8 cellular contexts compared by ENCODE assay signal in genomic region chr1:225437710-225438437, GRCh38. TPM values are rescaled to one million over a fixed set of nuclear protein-coding genes. Genes with fewer than 3 reads are reported as not detected.
A peak's percentile ranks its signal among the peaks of the same experiment; 100 is the strongest.
DNase-seq lines count a peak whose midpoint lies in the region; ATAC-seq, FAIRE-seq and TF ChIP-seq lines count a peak whose summit lies in the region.

No MANE protein-coding gene starts in this region.

- no peaks in the 10 kb centered on the region for H3K9me2 ChIP-seq in HCT116 (ENCODE audit: insufficient read depth)

- no TSS peak for BruUV-seq in HCT116 (replicated peaks; lab: Mats Ljungman, UMichigan)

- no peaks in the 10 kb centered on the region for H3K9me1 ChIP-seq in keratinocyte (ENCODE audit: control insufficient read depth, extremely low read depth, insufficient read depth, low read length)

- DNase-seq in AG09319 (ENCODE audit: extremely low read depth, low read depth), result no peak
- peak; percentile 28 for DNase-seq in HCT116 (ENCODE audit: low read depth, low spot score)
- DNase-seq in keratinocyte (ENCODE audit: low read depth, low spot score), result no peak
- no peak for DNase-seq in cerebellum (ENCODE audit: low spot score)
- DNase-seq in NCI-H2029 treated with DMSO at 0.1 percent for 48 hours (lab: John Stamatoyannopoulos, UW), result no peak
- DNase-seq in NCI-H748 treated with DMSO at 0.1 percent for 48 hours (lab: John Stamatoyannopoulos, UW), result no peak

- TF ChIP-seq CTCF in AG09319 (IDR thresholded peaks at IDR 0.05; ENCODE audit: low read depth, low read length) (peak; percentile 45), HCT116 (IDR thresholded peaks at IDR 0.05 in 2 of 3, conservative IDR thresholded peaks at IDR 0.05 in 1 of 3; ENCODE audit: borderline replicate concordance in 1 of 3, insufficient read depth in 1 of 3, low read depth in 2 of 3, low read length in 2 of 3) (peak; percentile 45 to 72 (median 62); a peak in 5 of 6 replicates), VCaP (conservative IDR thresholded peaks at IDR 0.05) (peak; percentile 55), keratinocyte (optimal IDR thresholded peaks at IDR 0.05 in 1 of 3, IDR thresholded peaks at IDR 0.05 in 1 of 3, conservative IDR thresholded peaks at IDR 0.05 in 1 of 3; ENCODE audit: extremely low read depth in 1 of 3, insufficient read depth in 2 of 3, low read length in 3 of 3) (peak; percentile 60 to 69 (median 61))

- TF ChIP-seq RAD21 in HCT116 (IDR thresholded peaks at IDR 0.05; ENCODE audit: low read depth), result peak; percentile 57

- H3K4me3 ChIP-seq in HCT116 (replicated peaks in 1 of 2; ENCODE audit: low read depth in 1 of 2, low read length in 2 of 2) (no peak overlapping the region), keratinocyte (ENCODE audit: control insufficient read depth in 2 of 3, extremely low read depth in 1 of 3, insufficient read depth in 2 of 3, low read depth in 1 of 3, low read length in 3 of 3) (no peak overlapping the region)

- RAD21 ChIA-PET in HCT116 (lab: Charles Lee; ENCODE audit: low non-redundant PET in 1 of 2, low total read pairs in 2 of 2, uncharacterized antibody in 2 of 2, unreplicated experiment in 2 of 2), result no interaction called here

- H2AFZ ChIP-seq in HCT116 (ENCODE audit: low read depth, low read length, poor library complexity, severe bottlenecking) (peak overlapping the region; percentile 98), keratinocyte (ENCODE audit: control insufficient read depth, low read length) (no peak overlapping the region)

- peak; percentile 87 for ATAC-seq in HCT116
- no peak for ATAC-seq in HG03159 (IDR thresholded peaks at IDR 0.05; ENCODE audit: unreplicated experiment)

- intact Hi-C loops in HCT116 (cut with micrococcal nuclease), result no loop called here

- no peak for FAIRE-seq in keratinocyte (lab: Jason Lieb, UNC)

- H3K36me3 ChIP-seq in HCT116 (ENCODE audit: control insufficient read depth in 1 of 2, insufficient read depth in 2 of 2, low read length in 2 of 2) (no peaks in the 10 kb centered on the region), keratinocyte (ENCODE audit: control insufficient read depth in 2 of 2, extremely low read depth in 1 of 2, insufficient read depth in 2 of 2, low read length in 2 of 2) (no peaks in the 10 kb centered on the region)

- TF ChIP-seq POLR2A in HCT116 (IDR thresholded peaks at IDR 0.05; ENCODE audit: borderline replicate concordance, extremely low read depth, insufficient read depth, insufficient read length), result no peak

- H3K27ac ChIP-seq in HCT116 (ENCODE audit: low read depth, low read length), result no peak overlapping the region
- no peak overlapping the region for H3K27ac ChIP-seq in VCaP
- no peak overlapping the region for H3K27ac ChIP-seq in keratinocyte (ENCODE audit: control insufficient read depth, insufficient read depth, low read length)

- dilution Hi-C loops in keratinocyte (cut with MboI; ENCODE audit: extremely low pct_ligation_motif_present, low sequenced_read_pairs), result no loop called here

- H3K4me1 ChIP-seq in HCT116 (ENCODE audit: control insufficient read depth in 1 of 2, insufficient read depth in 2 of 2, low read length in 2 of 2), result peaks cover 14 to 22% of the 10 kb centered on the region in 2 experiments; a peak in 3 of 4 replicates
- no peaks in the 10 kb centered on the region for H3K4me1 ChIP-seq in keratinocyte (ENCODE audit: control insufficient read depth, extremely low read depth, insufficient read depth, low read length)

- H3K27me3 ChIP-seq in HCT116 (ENCODE audit: insufficient read depth, low read length) (no peaks in the 10 kb centered on the region), keratinocyte (ENCODE audit: control insufficient read depth, extremely low read depth, insufficient read depth, low read length) (no peaks in the 10 kb centered on the region)

- H3K9ac ChIP-seq in HCT116 (ENCODE audit: low read length), result no peak overlapping the region
- H3K9ac ChIP-seq in keratinocyte (ENCODE audit: control insufficient read depth, extremely low read depth, insufficient read depth, low read length), result no peak overlapping the region

- H3K9me3 ChIP-seq in HCT116 (ENCODE audit: control insufficient read depth in 1 of 2, insufficient read depth in 1 of 2, low read depth in 1 of 2, low read length in 2 of 2) (no peaks in the 10 kb centered on the region), keratinocyte (ENCODE audit: control insufficient read depth, low read depth, low read length) (no peaks in the 10 kb centered on the region)

- POLR2A ChIA-PET in HCT116 (lab: Charles Lee), result no interaction called here

- H3K4me2 ChIP-seq in HCT116 (ENCODE audit: low read length) (peak overlapping the region; percentile 9; the same call in 1 of the 2 replicates), keratinocyte (ENCODE audit: control insufficient read depth, extremely low read depth, insufficient read depth, low read depth, low read length) (no peak overlapping the region)

- no peaks in the 10 kb centered on the region for H3K79me2 ChIP-seq in HCT116 (ENCODE audit: insufficient read depth, low read length)
- H3K79me2 ChIP-seq in keratinocyte (ENCODE audit: control insufficient read depth, insufficient read depth, low read length), result no peaks in the 10 kb centered on the region

- CTCF ChIA-PET in HCT116 (lab: Charles Lee), result no interaction called here

- H4K20me1 ChIP-seq in HCT116 (ENCODE audit: insufficient read depth) (no peaks in the 10 kb centered on the region), keratinocyte (ENCODE audit: control insufficient read depth, extremely low read depth, insufficient read depth, low read length) (no peaks in the 10 kb centered on the region)

TF ChIP-seq in HCT116, 20 proteins besides CTCF, POLR2A, EP300 and RAD21:
- no peak for TF ChIP-seq EZH2 (IDR thresholded peaks at IDR 0.05)
- TF ChIP-seq SRF (IDR thresholded peaks at IDR 0.05; ENCODE audit: low read depth), result peak; percentile 30; the same call in 1 of the 2 replicates
- no peak for TF ChIP-seq TCF7L2 (IDR thresholded peaks at IDR 0.05; ENCODE audit: borderline replicate concordance, extremely low read depth, insufficient read depth, insufficient read length)
- no peak for TF ChIP-seq SP1 (IDR thresholded peaks at IDR 0.05; ENCODE audit: low read depth)
- TF ChIP-seq SIN3A (IDR thresholded peaks at IDR 0.05; ENCODE audit: low read depth), result no peak
- TF ChIP-seq POLR2AphosphoS5 (IDR thresholded peaks at IDR 0.05; ENCODE audit: low read depth, low read length), result no peak
TF ChIP-seq in HCT116: peak in this region for 1.

RNA-seq across cellular contexts. Expression of gene LBR, which starts 10.0 kb away (rescaled TPM):
- 97.4 TPM for total RNA-seq in HCT116 (2021; ENCODE audit: unreplicated experiment)
- polyA plus RNA-seq in HCT116 (2012), result 19.3 and 32.1 TPM in 2 replicates
- 11.9 to 30.5 TPM (median 21.2 TPM) in 3 replicates for polyA plus RNA-seq in keratinocyte
- 11.7 TPM for polyA plus RNA-seq in keratinocyte (2011; ENCODE audit: low read depth)
- 4.7 and 9.7 TPM in 2 replicates for polyA plus RNA-seq in keratinocyte (2011; cell fraction: cytosol; rRNA removed)
- 33.5 and 34.7 TPM in 2 replicates for polyA plus RNA-seq in keratinocyte (2011; cell fraction: nucleus; rRNA removed)
- 13.6 and 15.8 TPM in 2 replicates for polyA plus RNA-seq in keratinocyte (2012; ENCODE audit: low replicate concordance)
- 14.7 to 42.6 TPM (median 30.3 TPM) in 3 replicates for polyA minus RNA-seq in keratinocyte
- 5.6 TPM for polyA minus RNA-seq in keratinocyte (2011; cell fraction: cytosol; rRNA and poly(A)+ RNA removed)
- polyA minus RNA-seq in keratinocyte (2011; cell fraction: nucleus; rRNA and poly(A)+ RNA removed), result 17.2 and 25.7 TPM in 2 replicates
- total RNA-seq in cerebellum, result 97.4 TPM
